Comparison of ENCODE assay signal across 8 cellular contexts in genomic region chr4:25376754-25377571, GRCh38. TPM values are rescaled to one million over a fixed set of nuclear protein-coding genes. Genes with fewer than 3 reads are reported as not detected.
DNase-seq lines count a peak whose midpoint lies in the region; TF ChIP-seq lines count a peak whose summit lies in the region.

TSS of gene ANAPC4 (plus strand) at chr4:25377263. CDS start at chr4:25377428, 165 bp downstream.

- H3K4me3 Mint-ChIP-seq in neural crest cell = no peak within 1 kb of the TSS

- peak in 1 of 4 donors; percentile 31 for TF ChIP-seq POLR2A in stomach (IDR thresholded peaks at IDR 0.05)

- H3K27ac Mint-ChIP-seq in neural crest cell (ENCODE audit: unreplicated experiment) = no peak within 1 kb of the TSS

- H3K4me3 ChIP-seq in HAP-1 = peak within 1 kb of the TSS; percentile 94
- peak within 1 kb of the TSS; percentile 79 for H3K4me3 ChIP-seq in MG63
- peak within 1 kb of the TSS; percentile 90 to 92 for H3K4me3 ChIP-seq in foreskin fibroblast (ENCODE audit: low read depth in 1 of 2, low read length in 2 of 2)
- peak within 1 kb of the TSS; percentile 66 to 97 (median 88) for H3K4me3 ChIP-seq in stomach

- in situ Hi-C loops in HAP-1 (cut with MboI; ENCODE audit: low sequenced_read_pairs) = no loop called here

- H3K9me3 Mint-ChIP-seq in neural crest cell = no peaks in the 10 kb centered on the region

- peak within 1 kb of the TSS; percentile 69 to 86 (median 82) for H3K27ac ChIP-seq in stomach

- H3K36me3 ChIP-seq in HAP-1 (replicated peaks) = peaks cover 19% of the 10 kb centered on the region
- H3K36me3 ChIP-seq in MG63 = peaks cover 8% of the 10 kb centered on the region; the same call in 1 of the 2 replicates
- H3K36me3 ChIP-seq in stomach = peaks cover 4 to 17% (median 16%) of the 10 kb centered on the region in 4 donors

- H3K27me3 Mint-ChIP-seq in neural crest cell (ENCODE audit: low read depth) = no peaks in the 10 kb centered on the region

- intact Hi-C loops in stomach (cut with DNase I; ENCODE audit: low total_unique reads) = no loop called here

- H3K9me3 ChIP-seq in HAP-1 = no peaks in the 10 kb centered on the region
- H3K9me3 ChIP-seq in MG63 = no peaks in the 10 kb centered on the region
- H3K9me3 ChIP-seq in stomach = no peaks in the 10 kb centered on the region

- 0 to 1% (median 1%) methylated on average over 32 to 74 of the region's 74 CpGs for WGBS in stomach, 5 donors

- no peaks in the 10 kb centered on the region for H3K27me3 ChIP-seq in HAP-1 (ENCODE audit: low read depth)
- no peaks in the 10 kb centered on the region for H3K27me3 ChIP-seq in MG63
- H3K27me3 ChIP-seq in stomach = no peaks in the 10 kb centered on the region

- DNase-seq in GDM1 (lab: John Stamatoyannopoulos, UW) (peak; percentile 93), HAP-1 (ENCODE audit: low spot score in 2 of 2) (peak; percentile 88 to 99), MG63 (peak; percentile 95), SIG-M5 (lab: John Stamatoyannopoulos, UW) (peak; percentile 10), activated gamma-delta T cell (lab: John Stamatoyannopoulos, UW) (peak; percentile 98), foreskin fibroblast (peak; percentile 95 to 99), neural crest cell (ENCODE audit: low read depth, low spot score) (peak; percentile 84), stomach (peak; percentile 96)

- TF ChIP-seq EP300 in stomach (IDR thresholded peaks at IDR 0.05) = no peak

- TF ChIP-seq CTCF in foreskin fibroblast (IDR thresholded peaks at IDR 0.05; ENCODE audit: low read depth, low read length) (peak; percentile 2), neural crest cell (conservative IDR thresholded peaks at IDR 0.05) (no peak), stomach (IDR thresholded peaks at IDR 0.05) (peak in 1 of 7 experiments; percentile 20)

- H3K4me1 Mint-ChIP-seq in neural crest cell = no peaks in the 10 kb centered on the region

- H3K36me3 Mint-ChIP-seq in neural crest cell (ENCODE audit: low read depth) = no peaks in the 10 kb centered on the region

- H3K4me1 ChIP-seq in HAP-1 (peaks cover 8% of the 10 kb centered on the region; the same call in 1 of the 2 replicates), stomach (peaks cover 4 to 37% (median 23%) of the 10 kb centered on the region in 4 donors)

RNA-seq across cellular contexts. Expression of gene ANAPC4, which starts in this region (rescaled TPM):
- 13.4 and 15.0 TPM in 2 replicates for total RNA-seq in MG63 (2014; rRNA removed; shearing (Covaris generic); ENCODE audit: low replicate concordance)
- 32.4 and 34.1 TPM in 2 replicates for total RNA-seq in neural crest cell
- 10 to 100 TPM in 4 of 5 donors, 1 to 10 TPM in 1; 9.0 to 72.8 (median 42.8) TPM for total RNA-seq in stomach
- polyA plus RNA-seq in stomach = 10 to 100 TPM; 14.2 to 24.3 (median 16.6) TPM

Comparison
In these comparisons a context has a peak if more than half of its experiments do, and no peak if none do; other contexts are left out.
1. Peak in every context shown above with its lines: DNase-seq, H3K4me3 ChIP-seq and H3K27ac ChIP-seq.
2. DNase-seq: peak in every context shown above with its lines; median percentile 98 in activated gamma-delta T cell; 97 in foreskin fibroblast; 96 in stomach; 95 in MG63; 94 in HAP-1; 93 in GDM1; 84 in neural crest cell; 10 in SIG-M5.